Comparison of ENCODE assay signal across 1 cellular context in the genomic region with DNA sequence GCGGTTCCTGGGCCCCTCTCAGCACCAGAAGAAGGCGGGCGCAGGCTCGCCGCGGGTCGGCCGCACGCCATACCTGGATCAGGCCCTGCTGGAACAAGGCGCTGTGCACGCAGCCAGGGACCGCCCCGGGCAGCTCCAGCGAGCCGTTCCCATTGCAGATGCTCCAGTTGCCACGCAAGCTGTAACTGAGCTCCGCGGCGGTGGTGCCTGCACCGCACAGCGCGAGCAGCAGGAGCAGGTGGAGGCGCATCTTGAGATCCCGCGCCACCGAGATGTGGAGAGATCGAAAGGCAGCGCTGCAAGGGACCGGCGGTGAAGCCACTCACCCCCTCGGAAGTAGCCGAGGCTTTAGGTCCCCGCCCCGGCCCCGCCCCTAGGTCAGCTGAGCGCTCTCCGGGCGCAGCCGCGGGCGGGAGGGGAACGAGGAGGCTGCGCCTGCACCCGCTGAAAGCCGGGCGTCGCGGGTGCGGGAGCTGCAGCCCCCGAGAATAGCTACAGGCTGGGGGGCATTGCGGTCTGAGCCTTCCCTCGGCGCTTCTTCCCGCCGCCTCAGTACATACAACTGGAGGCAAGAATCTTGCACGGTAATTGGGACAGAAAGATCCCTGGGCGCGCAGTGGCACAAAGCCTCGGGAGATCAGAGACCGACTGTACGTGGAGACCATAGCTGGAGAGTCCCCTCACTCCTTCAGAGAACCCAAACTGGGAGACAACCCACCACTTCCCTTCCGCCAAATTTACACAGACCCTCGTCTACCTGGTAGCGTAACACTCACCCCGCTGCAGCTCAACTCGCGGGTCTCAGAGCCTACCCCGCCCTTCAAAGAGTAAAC.
TF ChIP-seq lines count a peak whose summit lies in the region.

Gene MANBA (minus strand): TSS at position 324 of the 833 bp plus-strand sequence. CDS start 74 bp downstream, at position 250.

TF ChIP-seq in GM12878, 131 proteins besides CTCF, POLR2A, EP300 and RAD21 (continued from another document):
- TF ChIP-seq USF2 (IDR thresholded peaks at IDR 0.05; ENCODE audit: borderline replicate concordance, low read depth, low read length) (peak; percentile 21; the same call in 1 of the 2 replicates), CREB1 (IDR thresholded peaks at IDR 0.05; ENCODE audit: low read depth) (no peak; the same call in 1 of the 2 replicates), NRF1 (conservative IDR thresholded peaks at IDR 0.05; ENCODE audit: low read depth, low read length) (peak; percentile 48; the same call in 1 of the 2 replicates), E2F4 (IDR thresholded peaks at IDR 0.05; ENCODE audit: low read depth, low read length) (0 out of 2 replicates have a peak, but pooled peaks have one; percentile 7), CEBPB (IDR thresholded peaks at IDR 0.05; ENCODE audit: borderline replicate concordance in 1 of 2, low read depth in 2 of 2, low read length in 2 of 2) (no peak), MEF2A (IDR thresholded peaks at IDR 0.05; ENCODE audit: insufficient read depth, low read depth, low read length) (no peak), POLR2AphosphoS5 (IDR thresholded peaks at IDR 0.05; ENCODE audit: low read length) (peak; percentile 81; the same call in 1 of the 2 replicates)
- TF ChIP-seq, protein P1, sequence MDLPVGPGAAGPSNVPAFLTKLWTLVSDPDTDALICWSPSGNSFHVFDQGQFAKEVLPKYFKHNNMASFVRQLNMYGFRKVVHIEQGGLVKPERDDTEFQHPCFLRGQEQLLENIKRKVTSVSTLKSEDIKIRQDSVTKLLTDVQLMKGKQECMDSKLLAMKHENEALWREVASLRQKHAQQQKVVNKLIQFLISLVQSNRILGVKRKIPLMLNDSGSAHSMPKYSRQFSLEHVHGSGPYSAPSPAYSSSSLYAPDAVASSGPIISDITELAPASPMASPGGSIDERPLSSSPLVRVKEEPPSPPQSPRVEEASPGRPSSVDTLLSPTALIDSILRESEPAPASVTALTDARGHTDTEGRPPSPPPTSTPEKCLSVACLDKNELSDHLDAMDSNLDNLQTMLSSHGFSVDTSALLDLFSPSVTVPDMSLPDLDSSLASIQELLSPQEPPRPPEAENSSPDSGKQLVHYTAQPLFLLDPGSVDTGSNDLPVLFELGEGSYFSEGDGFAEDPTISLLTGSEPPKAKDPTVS (IDR thresholded peaks at IDR 0.05; ENCODE audit: low read depth, low read length) = no peak
